8 cellular contexts compared by ENCODE assay signal in the genomic region with DNA sequence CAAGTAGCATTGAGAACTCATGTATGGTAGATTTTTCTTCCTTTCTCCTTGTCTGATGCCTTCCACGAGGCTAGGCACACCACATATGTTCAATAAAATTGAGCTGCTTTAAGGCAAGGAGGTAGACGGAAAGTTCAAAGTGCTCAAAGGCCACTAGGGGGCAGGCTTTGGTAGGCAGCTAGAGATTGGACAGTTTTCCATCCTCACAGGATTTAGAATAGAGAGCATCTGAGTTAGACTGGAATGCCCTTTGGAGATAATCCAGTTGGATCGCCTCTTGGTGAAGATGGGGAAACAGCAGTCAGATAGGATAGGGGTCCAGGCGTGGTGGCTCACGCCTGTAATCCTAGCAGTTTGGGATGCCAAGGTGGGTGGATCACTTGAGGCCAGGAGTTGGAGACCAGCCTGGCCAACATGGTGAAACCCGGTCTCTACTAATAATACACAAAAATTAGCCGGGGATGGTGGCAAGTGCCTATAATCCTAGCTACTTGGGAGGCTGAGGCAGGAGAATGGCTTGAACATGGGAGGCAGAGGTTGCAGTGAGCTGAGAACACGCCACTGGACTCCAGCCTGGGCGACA. TPM values are rescaled to one million over a fixed set of nuclear protein-coding genes. Genes with fewer than 3 reads are reported as not detected.
DNase-seq lines count a peak whose midpoint lies in the region; ATAC-seq, FAIRE-seq and TF ChIP-seq lines count a peak whose summit lies in the region.

No MANE protein-coding gene starts in this region.

- WGBS in lung, 2 donors: 51 to 63% methylated on average over 9 of the region's 9 CpGs

- peaks cover 42% of the 10 kb centered on the region for H3K4me1 Mint-ChIP-seq in stimulated activated naive CD8-positive, alpha-beta T cell treated with anti-CD3 and anti-CD28 coated beads, Interleukin-15, Interleukin-2, amounts not matched to agents 100 ng/mL and 50 ng/mL, for 24 hours (ENCODE audit: low read depth)

- FAIRE-seq in GM19239 (lab: Jason Lieb, UNC): peak; percentile 81

- H3K27me3 ChIP-seq in lung (ENCODE audit: control insufficient read depth, insufficient read depth): peaks cover 5% of the 10 kb centered on the region

- H3K4me1 ChIP-seq in lung (ENCODE audit: control insufficient read depth in 2 of 2, insufficient read depth in 2 of 2, low read length in 2 of 2): peaks cover 0 to 10% of the 10 kb centered on the region in 2 donors

- no peaks in the 10 kb centered on the region for H3K27me3 Mint-ChIP-seq in stimulated activated naive CD8-positive, alpha-beta T cell treated with anti-CD3 and anti-CD28 coated beads, Interleukin-15, Interleukin-2, amounts not matched to agents 100 ng/mL and 50 ng/mL, for 24 hours

- H3K4me3 ChIP-seq in lung: no peak overlapping the region

- no peaks in the 10 kb centered on the region for H3K9me3 Mint-ChIP-seq in stimulated activated naive CD8-positive, alpha-beta T cell treated with anti-CD3 and anti-CD28 coated beads, Interleukin-15, Interleukin-2, amounts not matched to agents 100 ng/mL and 50 ng/mL, for 24 hours

- ATAC-seq in lung (ENCODE audit: insufficient read depth, low FRiP score) (peak; percentile 64), GM19467 (IDR thresholded peaks at IDR 0.05; ENCODE audit: unreplicated experiment) (no peak)

- H3K36me3 Mint-ChIP-seq in stimulated activated naive CD8-positive, alpha-beta T cell treated with anti-CD3 and anti-CD28 coated beads, Interleukin-15, Interleukin-2, amounts not matched to agents 100 ng/mL and 50 ng/mL, for 24 hours (ENCODE audit: low read depth): peaks cover 4% of the 10 kb centered on the region

- peak; percentile 69 for TF ChIP-seq CTCF in lung (IDR thresholded peaks at IDR 0.05; ENCODE audit: control extremely low read depth, extremely low read depth)

- H3K36me3 ChIP-seq in lung (ENCODE audit: control insufficient read depth in 2 of 2, insufficient read depth in 2 of 2, low read length in 2 of 2): no peaks in the 10 kb centered on the region

- H3K27ac ChIP-seq in lung (ENCODE audit: low read depth in 1 of 2, low read length in 1 of 2): no peak overlapping the region

- H3K9me3 ChIP-seq in lung (ENCODE audit: control insufficient read depth in 2 of 2, insufficient read depth in 1 of 2, low read length in 1 of 2): peaks cover 0 to 2% of the 10 kb centered on the region in 2 donors

- H3K4me3 Mint-ChIP-seq in stimulated activated naive CD8-positive, alpha-beta T cell treated with anti-CD3 and anti-CD28 coated beads, Interleukin-15, Interleukin-2, amounts not matched to agents 100 ng/mL and 50 ng/mL, for 24 hours: no peak overlapping the region

- DNase-seq in AG20443 (ENCODE audit: low spot score): peak; percentile 77
- DNase-seq in GM19239 (ENCODE audit: insufficient read length, low spot score): peak; percentile 23
- peak; percentile 79 for DNase-seq in NCI-H2227 treated with DMSO at 0.1 percent for 48 hours (lab: John Stamatoyannopoulos, UW)
- DNase-seq in activated CD4-positive, CD25-positive, alpha-beta regulatory T cell treated with anti-CD3 and anti-CD28 coated beads, Interleukin-2, amount 50 U/mL, for 72 hours: peak; percentile 61
- DNase-seq in dermis blood vessel endothelial cell: peak; percentile 82
- DNase-seq in lung (ENCODE audit: low spot score): peak; percentile 54

- H3K27ac Mint-ChIP-seq in stimulated activated naive CD8-positive, alpha-beta T cell treated with anti-CD3 and anti-CD28 coated beads, Interleukin-15, Interleukin-2, amounts not matched to agents 100 ng/mL and 50 ng/mL, for 24 hours: peak overlapping the region; percentile 58

RNA-seq across cellular contexts. Expression of a gene that starts 30.4 kb away (rescaled TPM):
- total RNA-seq in dermis blood vessel endothelial cell: 16.2 and 29.2 TPM in 2 replicates
- total RNA-seq in lung: 10 to 100 TPM; 12.6 to 20.2 TPM
- polyA plus RNA-seq in lung: 10 to 100 TPM in 1 of 2 donors, 1 to 10 TPM in 1; 5.9 to 24.5 TPM

Comparison
In these comparisons a context has a peak if more than half of its experiments do, and no peak if none do; other contexts are left out.
1. DNase-seq: peak in every context shown above with its lines; median percentile 82 in dermis blood vessel endothelial cell; 79 in NCI-H2227 treated with DMSO at 0.1 percent for 48 hours; 77 in AG20443; 61 in activated CD4-positive, CD25-positive, alpha-beta regulatory T cell treated with anti-CD3 and anti-CD28 coated beads, Interleukin-2, amount 50 U/mL, for 72 hours; 54 in lung; 23 in GM19239.